Comparison of ENCODE assay signal across 8 cellular contexts in the genomic region with DNA sequence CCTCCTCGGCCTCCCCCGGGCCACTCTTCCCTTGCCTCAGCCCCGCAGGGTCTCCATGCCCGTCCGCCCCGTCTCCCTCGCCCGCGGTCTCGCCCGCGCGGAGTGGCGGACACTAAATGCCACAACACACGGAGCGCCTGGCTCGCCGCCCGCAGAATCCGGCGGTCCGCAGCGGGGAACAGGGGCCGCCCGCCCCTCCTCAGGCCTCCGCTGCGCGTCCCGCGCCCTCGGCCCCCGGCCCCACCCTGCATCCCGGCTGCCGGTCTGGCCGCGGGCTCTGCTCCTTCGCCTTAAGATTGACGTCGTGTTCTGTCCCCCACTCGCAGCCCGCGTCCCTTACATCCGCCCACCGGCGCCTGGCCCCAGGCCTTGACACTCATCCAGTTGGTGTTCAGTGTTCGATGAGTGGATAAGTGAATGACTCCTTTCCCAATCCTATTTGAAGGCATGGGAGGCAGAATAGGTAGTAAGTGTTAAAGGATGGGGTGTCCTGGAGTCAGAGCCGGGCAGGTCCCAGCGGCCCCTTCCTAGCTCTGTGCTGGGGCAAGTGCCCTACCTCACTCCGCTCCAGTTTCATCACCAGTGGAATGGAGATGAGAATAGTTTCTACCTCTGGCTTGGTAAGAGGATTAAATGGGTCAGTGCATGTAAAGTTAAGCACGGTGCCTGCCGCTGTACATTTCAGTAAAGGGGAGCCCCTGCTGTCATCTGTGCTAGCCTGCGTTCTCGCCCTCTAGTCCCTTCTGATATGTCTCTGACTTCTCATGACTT. TPM values are rescaled to one million over a fixed set of nuclear protein-coding genes. Genes with fewer than 3 reads are reported as not detected.
DNase-seq lines count a peak whose midpoint lies in the region; ATAC-seq, FAIRE-seq and TF ChIP-seq lines count a peak whose summit lies in the region.

No MANE protein-coding gene starts in this region.

- no peak overlapping the region for H3K4me3 Mint-ChIP-seq in MCF 10A (ENCODE audit: unreplicated experiment)

- H3K36me3 Mint-ChIP-seq in MCF 10A (ENCODE audit: insufficient read depth, unreplicated experiment), result peaks cover 14% of the 10 kb centered on the region

- H3K27me3 ChIP-seq in small intestine (ENCODE audit: control insufficient read depth in 2 of 2, insufficient read depth in 2 of 2, low read length in 2 of 2), result no peaks in the 10 kb centered on the region

- H3K27ac ChIP-seq in small intestine (ENCODE audit: low read depth in 1 of 2, low read length in 1 of 2), result peak overlapping the region; percentile 38 to 83

- TF ChIP-seq CTCF in MCF 10A (IDR thresholded peaks at IDR 0.05; ENCODE audit: unreplicated experiment), result no peak

- intact Hi-C loops in MCF 10A (cut with micrococcal nuclease), result no loop called here

- CTCF ChIA-PET in MCF 10A (lab: Yijun Ruan, JAX), result interaction anchor here (0.6 to 0.7 kb wide), 3 partner anchors 60 to 747 kb away, joined by 3 to 4 read pairs (median 4); no protein-coding TSS in a partner anchor

- peaks cover 0 to 7% of the 10 kb centered on the region in 2 donors for H3K4me1 ChIP-seq in small intestine (ENCODE audit: control insufficient read depth in 2 of 2, insufficient read depth in 1 of 2, low read depth in 1 of 2, low read length in 1 of 2)

- H3K9me3 ChIP-seq in small intestine (ENCODE audit: control insufficient read depth, low read depth), result no peaks in the 10 kb centered on the region

- no peak for FAIRE-seq in small intestine (lab: Jason Lieb, UNC)

- POLR2A ChIA-PET in MCF 10A (lab: Yijun Ruan, JAX), result interaction anchor here (0.7 to 3.0 kb wide), 10 partner anchors 8 to 149 kb away, joined by 3 to 15 read pairs (median 4); a partner anchor contains a TSS

- ATAC-seq in GM18498 (IDR thresholded peaks at IDR 0.05; ENCODE audit: unreplicated experiment), result peak; percentile 26
- ATAC-seq in HG03025 (IDR thresholded peaks at IDR 0.05; ENCODE audit: low FRiP score, unreplicated experiment), result peak; percentile 27

- H3K4me1 Mint-ChIP-seq in MCF 10A (ENCODE audit: insufficient read depth, unreplicated experiment), result peaks cover 16% of the 10 kb centered on the region

- no peaks in the 10 kb centered on the region for H3K27me3 Mint-ChIP-seq in MCF 10A (ENCODE audit: insufficient read depth, unreplicated experiment)

- BruUV-seq in MCF 10A (replicated peaks; lab: Mats Ljungman, UMichigan), result no TSS peak

- WGBS in small intestine, 3 donors, result 3 to 5% (median 4%) methylated on average over 39 to 53 of the region's 53 CpGs

- no peaks in the 10 kb centered on the region for H3K9me3 Mint-ChIP-seq in MCF 10A (ENCODE audit: unreplicated experiment)

- peak overlapping the region; percentile 85 to 92 for H3K4me3 ChIP-seq in small intestine (ENCODE audit: low read depth in 1 of 2, low read length in 2 of 2)

- peak; percentile 5 for DNase-seq in A172 (ENCODE audit: low spot score)
- DNase-seq in RKO (ENCODE audit: low spot score), result peak; percentile 79
- peak; percentile 25 for DNase-seq in MCF 10A (ENCODE audit: unreplicated experiment)
- peak; percentile 52 for DNase-seq in iPS-NIHi11 (ENCODE audit: low spot score)
- peak; percentile 32 for DNase-seq in small intestine
- no peak for DNase-seq in globus pallidus (ENCODE audit: low spot score)

- H3K27ac Mint-ChIP-seq in MCF 10A (ENCODE audit: low read depth, unreplicated experiment), result peak overlapping the region; percentile 93

- H3K36me3 ChIP-seq in small intestine (ENCODE audit: control insufficient read depth in 2 of 2, insufficient read depth in 2 of 2, low read length in 2 of 2), result peaks cover 0 to under 1% of the 10 kb centered on the region in 2 donors

RNA-seq across cellular contexts. Expression of a gene that starts 0.6 kb away (rescaled TPM):
- total RNA-seq in A172 (2014; rRNA removed; shearing (Covaris generic)), result 2.4 and 7.1 TPM in 2 replicates
- 18.2 and 18.4 TPM in 2 replicates for total RNA-seq in MCF 10A (2022)
- polyA plus RNA-seq in small intestine, result 1 to 10 TPM; 3.2 to 7.7 (median 7.4) TPM

RNA-seq across cellular contexts. Expression of a gene that starts 0.7 kb away (rescaled TPM):
- total RNA-seq in A172 (2014; rRNA removed; shearing (Covaris generic)), result 47.4 and 51.2 TPM in 2 replicates
- 36.6 and 51.1 TPM in 2 replicates for total RNA-seq in MCF 10A (2022)
- polyA plus RNA-seq in small intestine, result 10 to 100 TPM; 30.9 to 39.7 (median 37.4) TPM

RNA-seq across cellular contexts. Expression of a gene that starts 43.8 kb away (rescaled TPM):
- total RNA-seq in A172 (2014; rRNA removed; shearing (Covaris generic)), result 6.8 and 8.5 TPM in 2 replicates
- 20.3 and 23.0 TPM in 2 replicates for total RNA-seq in MCF 10A (2022)
- 10 to 100 TPM in 1 of 3 donors, 1 to 10 TPM in 2; 7.8 to 21.7 (median 8.8) TPM for polyA plus RNA-seq in small intestine

RNA-seq across cellular contexts. Expression of a gene that starts 58.4 kb away (rescaled TPM):
- total RNA-seq in A172 (2014; rRNA removed; shearing (Covaris generic)), result 8.4 and 11.6 TPM in 2 replicates
- total RNA-seq in MCF 10A (2022), result 61.7 and 98.9 TPM in 2 replicates
- 1 to 10 TPM; 2.9 to 6.4 (median 3.0) TPM for polyA plus RNA-seq in small intestine
